ENCODE assay signal across 8 cellular contexts in the genomic region with DNA sequence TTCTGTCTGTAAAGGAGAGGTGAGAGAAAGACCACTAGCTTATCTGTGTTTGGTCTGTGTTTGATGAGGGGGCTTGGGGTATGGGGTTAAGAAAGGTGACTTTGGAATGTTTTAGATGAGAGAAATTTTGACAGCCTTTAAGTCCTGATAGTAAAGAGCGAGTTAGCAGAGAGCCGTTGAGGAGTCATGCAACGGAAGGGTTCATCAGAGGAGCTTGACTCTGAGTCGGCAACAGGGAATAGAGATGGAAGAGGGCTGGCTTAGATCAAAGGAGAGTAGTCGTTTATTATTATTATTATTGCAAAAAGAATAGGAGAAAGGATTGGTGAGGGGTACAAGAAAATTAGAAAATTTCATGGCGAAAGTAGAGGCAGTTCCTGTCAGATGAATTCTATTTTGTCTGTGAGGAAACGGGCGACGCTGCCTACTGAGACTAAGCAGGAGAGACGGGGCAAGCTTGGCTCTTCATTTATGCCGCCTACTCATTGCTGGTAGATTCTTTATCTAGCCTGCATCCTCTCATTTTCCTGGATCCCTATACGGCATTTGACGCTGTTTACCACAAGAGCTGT. TPM values are rescaled to one million over a fixed set of nuclear protein-coding genes. Genes with fewer than 3 reads are reported as not detected.
DNase-seq lines count a peak whose midpoint lies in the region; ATAC-seq, FAIRE-seq and TF ChIP-seq lines count a peak whose summit lies in the region.

No MANE protein-coding gene starts in this region.

- no peak for FAIRE-seq in keratinocyte (lab: Jason Lieb, UNC)

- peak overlapping the region in 3 of 5 donors; percentile 47 to 92 (median 78) for H3K27ac ChIP-seq in adrenal gland
- no peak overlapping the region for H3K27ac ChIP-seq in keratinocyte (ENCODE audit: control insufficient read depth, insufficient read depth, low read length)
- peak overlapping the region in 1 of 2 donors; percentile 78 for H3K27ac ChIP-seq in testis
- no peak overlapping the region for H3K27ac ChIP-seq in RWPE1

- dilution Hi-C loops in keratinocyte (cut with MboI; ENCODE audit: extremely low pct_ligation_motif_present, low sequenced_read_pairs): no loop called here

- ATAC-seq in HG03280 (IDR thresholded peaks at IDR 0.05; ENCODE audit: unreplicated experiment) (peak; percentile 30), GM19328 (IDR thresholded peaks at IDR 0.05; ENCODE audit: unreplicated experiment) (no peak)

- H3K4me1 ChIP-seq in adrenal gland (replicated peaks in 1 of 2): peaks cover 4 to 9% of the 10 kb centered on the region in 2 donors
- H3K4me1 ChIP-seq in keratinocyte (ENCODE audit: control insufficient read depth, extremely low read depth, insufficient read depth, low read length): peaks cover 8% of the 10 kb centered on the region
- H3K4me1 ChIP-seq in testis: no peaks in the 10 kb centered on the region

- POLR2A ChIA-PET in RWPE1 (lab: Yijun Ruan, JAX; ENCODE audit: low non-redundant PET): no interaction called here

- H3K9ac ChIP-seq in keratinocyte (ENCODE audit: control insufficient read depth, extremely low read depth, insufficient read depth, low read length): peak overlapping the region; percentile 82

- DNase-seq in G401 (ENCODE audit: low spot score) (peak; percentile 32), adrenal gland (no peak), keratinocyte (ENCODE audit: low read depth, low spot score) (no peak), testis (no peak), RWPE1 (ENCODE audit: low spot score) (no peak)
- DNase-seq in stimulated activated CD4-positive, alpha-beta T cell treated with anti-CD3 and anti-CD28 coated beads, Interleukin-4, amount 100 ng/mL, for 1 hour: no peak

- H3K36me3 ChIP-seq in adrenal gland (replicated peaks in 1 of 2) (no peaks in the 10 kb centered on the region), keratinocyte (ENCODE audit: control insufficient read depth in 2 of 2, extremely low read depth in 1 of 2, insufficient read depth in 2 of 2, low read length in 2 of 2) (no peaks in the 10 kb centered on the region), testis (ENCODE audit: low read depth, missing control alignments) (no peaks in the 10 kb centered on the region)

- H2AFZ ChIP-seq in keratinocyte (ENCODE audit: control insufficient read depth, low read length): peak overlapping the region; percentile 92

- no peaks in the 10 kb centered on the region for H3K27me3 ChIP-seq in adrenal gland
- no peaks in the 10 kb centered on the region for H3K27me3 ChIP-seq in keratinocyte (ENCODE audit: control insufficient read depth, extremely low read depth, insufficient read depth, low read length)
- H3K27me3 ChIP-seq in testis: no peaks in the 10 kb centered on the region

- peaks cover 22% of the 10 kb centered on the region for H3K79me2 ChIP-seq in keratinocyte (ENCODE audit: control insufficient read depth, insufficient read depth, low read length)

- TF ChIP-seq POLR2A in adrenal gland (IDR thresholded peaks at IDR 0.05) (no peak), testis (IDR thresholded peaks at IDR 0.05) (no peak)

- H3K4me3 ChIP-seq in adrenal gland (peak overlapping the region in 2 of 4 donors; percentile 43 to 77), keratinocyte (ENCODE audit: control insufficient read depth in 2 of 3, extremely low read depth in 1 of 3, insufficient read depth in 2 of 3, low read depth in 1 of 3, low read length in 3 of 3) (peak overlapping the region; percentile 73 to 74 (median 74)), testis (peak overlapping the region; percentile 70 to 71)

- CTCF ChIA-PET in RWPE1 (lab: Yijun Ruan, JAX): no interaction called here

- H3K9me3 ChIP-seq in adrenal gland (replicated peaks in 1 of 3) (no peaks in the 10 kb centered on the region), keratinocyte (ENCODE audit: control insufficient read depth, low read depth, low read length) (no peaks in the 10 kb centered on the region), testis (no peaks in the 10 kb centered on the region)

- H3K9me1 ChIP-seq in keratinocyte (ENCODE audit: control insufficient read depth, extremely low read depth, insufficient read depth, low read length): no peaks in the 10 kb centered on the region

- TF ChIP-seq CTCF in adrenal gland (IDR thresholded peaks at IDR 0.05) (no peak), keratinocyte (optimal IDR thresholded peaks at IDR 0.05 in 1 of 3, IDR thresholded peaks at IDR 0.05 in 1 of 3, conservative IDR thresholded peaks at IDR 0.05 in 1 of 3; ENCODE audit: extremely low read depth in 1 of 3, insufficient read depth in 2 of 3, low read length in 3 of 3) (no peak), testis (IDR thresholded peaks at IDR 0.05) (no peak), RWPE1 (conservative IDR thresholded peaks at IDR 0.05; ENCODE audit: low read depth) (no peak)

- no peaks in the 10 kb centered on the region for H4K20me1 ChIP-seq in keratinocyte (ENCODE audit: control insufficient read depth, extremely low read depth, insufficient read depth, low read length)

- peak overlapping the region; percentile 81 for H3K4me2 ChIP-seq in keratinocyte (ENCODE audit: control insufficient read depth, extremely low read depth, insufficient read depth, low read depth, low read length)

- intact Hi-C loops in adrenal gland (cut with DNase I): no loop called here
- intact Hi-C loops in testis (cut with DNase I; ENCODE audit: low total_unique reads): no loop called here

- in situ Hi-C loops in G401 (cut with HindIII; ENCODE audit: low sequenced_read_pairs): no loop called here

- WGBS in adrenal gland, 4 donors: 27 to 37% (median 30%) methylated on average over 13 of the region's 13 CpGs
- 20 to 29% methylated on average over 13 of the region's 13 CpGs for WGBS in testis, 2 donors

RNA-seq across cellular contexts. Expression of a gene that starts 0.5 kb away (rescaled TPM):
- total RNA-seq in G401 (2014; rRNA removed; shearing (Covaris generic)): 39.6 and 49.6 TPM in 2 replicates
- total RNA-seq in adrenal gland (10 to 100 TPM; 32.9 to 51.0 (median 40.0) TPM), testis (10 to 100 TPM; 30.2 to 32.1 TPM)
- polyA plus RNA-seq in adrenal gland (10 to 100 TPM; 14.0 to 73.6 (median 15.1) TPM), keratinocyte (26.2 to 41.5 TPM (median 26.5 TPM) in 3 replicates), testis (ENCODE audit: insufficient read depth, low read depth, low replicate concordance) (30.4 TPM)
- polyA plus RNA-seq in keratinocyte (2011; ENCODE audit: low read depth): 27.2 TPM
- polyA plus RNA-seq in keratinocyte (2011; cell fraction: cytosol; rRNA removed): 25.5 and 55.9 TPM in 2 replicates
- polyA plus RNA-seq in keratinocyte (2011; cell fraction: nucleus; rRNA removed): 11.0 and 15.4 TPM in 2 replicates
- polyA plus RNA-seq in keratinocyte (2012; ENCODE audit: low replicate concordance): 28.3 and 29.3 TPM in 2 replicates
- 10.1 to 37.3 TPM (median 21.0 TPM) in 3 replicates for polyA minus RNA-seq in keratinocyte
- polyA minus RNA-seq in keratinocyte (2011; cell fraction: cytosol; rRNA and poly(A)+ RNA removed): 25.3 TPM
- 7.3 and 11.5 TPM in 2 replicates for polyA minus RNA-seq in keratinocyte (2011; cell fraction: nucleus; rRNA and poly(A)+ RNA removed)

Comparison
In these comparisons a context has a peak if more than half of its experiments do, and no peak if none do; other contexts are left out.
1. H3K27ac ChIP-seq: peak in adrenal gland (3 of 5); none in keratinocyte (single experiment) and RWPE1 (single experiment).